In the genomic region with DNA sequence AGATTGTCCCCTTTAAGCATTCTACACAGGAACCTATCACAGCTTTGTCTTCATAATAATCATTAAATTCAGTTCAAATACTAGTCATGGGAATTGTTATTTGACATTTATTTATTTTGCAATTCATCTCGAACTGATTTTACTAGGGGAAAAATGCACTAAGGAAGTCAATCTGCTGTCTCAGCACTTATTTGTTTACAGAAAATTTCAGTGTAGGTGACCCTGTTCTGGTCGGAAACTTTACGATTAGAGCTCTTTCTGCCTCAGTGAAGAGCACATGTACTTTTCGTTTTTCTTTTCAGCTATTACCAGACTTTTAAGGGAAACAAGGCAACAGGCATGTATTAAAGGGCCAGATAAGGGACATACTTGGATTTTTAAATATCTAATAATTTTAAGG, we compare ENCODE assay signal across 3 cellular contexts.
TF ChIP-seq lines count a peak whose summit lies in the region.

No MANE protein-coding gene starts in this region.

TF ChIP-seq in HepG2, 621 proteins besides CTCF, POLR2A, EP300 and RAD21:
- TF ChIP-seq SUZ12 (IDR thresholded peaks at IDR 0.05; ENCODE audit: low read depth, low read length) (no peak), MAFK (conservative IDR thresholded peaks at IDR 0.05 in 1 of 2, IDR thresholded peaks at IDR 0.05 in 1 of 2; ENCODE audit: low read length in 2 of 2) (peak; percentile 98 to 99), MAFF (IDR thresholded peaks at IDR 0.05; ENCODE audit: low read depth, low read length) (peak; percentile 98)

TF ChIP-seq in K562, 482 proteins besides CTCF, POLR2A, EP300 and RAD21 (continues in another document):
- TF ChIP-seq MAFK (IDR thresholded peaks at IDR 0.05; ENCODE audit: low read length) (peak; percentile 87), C11orf30 (IDR thresholded peaks at IDR 0.05; ENCODE audit: low read depth) (peak; percentile 79), TEAD4 (IDR thresholded peaks at IDR 0.05; ENCODE audit: low read length) (no peak), TEAD4 (CRISPR knock-in tag; IDR thresholded peaks at IDR 0.05; ENCODE audit: borderline replicate concordance) (no peak), ZNF12 (CRISPR knock-in tag; IDR thresholded peaks at IDR 0.05) (no peak), NR4A1 (CRISPR knock-in tag; IDR thresholded peaks at IDR 0.05) (no peak), NR4A1 (tag; IDR thresholded peaks at IDR 0.05) (no peak)
- TF ChIP-seq, protein P1, sequence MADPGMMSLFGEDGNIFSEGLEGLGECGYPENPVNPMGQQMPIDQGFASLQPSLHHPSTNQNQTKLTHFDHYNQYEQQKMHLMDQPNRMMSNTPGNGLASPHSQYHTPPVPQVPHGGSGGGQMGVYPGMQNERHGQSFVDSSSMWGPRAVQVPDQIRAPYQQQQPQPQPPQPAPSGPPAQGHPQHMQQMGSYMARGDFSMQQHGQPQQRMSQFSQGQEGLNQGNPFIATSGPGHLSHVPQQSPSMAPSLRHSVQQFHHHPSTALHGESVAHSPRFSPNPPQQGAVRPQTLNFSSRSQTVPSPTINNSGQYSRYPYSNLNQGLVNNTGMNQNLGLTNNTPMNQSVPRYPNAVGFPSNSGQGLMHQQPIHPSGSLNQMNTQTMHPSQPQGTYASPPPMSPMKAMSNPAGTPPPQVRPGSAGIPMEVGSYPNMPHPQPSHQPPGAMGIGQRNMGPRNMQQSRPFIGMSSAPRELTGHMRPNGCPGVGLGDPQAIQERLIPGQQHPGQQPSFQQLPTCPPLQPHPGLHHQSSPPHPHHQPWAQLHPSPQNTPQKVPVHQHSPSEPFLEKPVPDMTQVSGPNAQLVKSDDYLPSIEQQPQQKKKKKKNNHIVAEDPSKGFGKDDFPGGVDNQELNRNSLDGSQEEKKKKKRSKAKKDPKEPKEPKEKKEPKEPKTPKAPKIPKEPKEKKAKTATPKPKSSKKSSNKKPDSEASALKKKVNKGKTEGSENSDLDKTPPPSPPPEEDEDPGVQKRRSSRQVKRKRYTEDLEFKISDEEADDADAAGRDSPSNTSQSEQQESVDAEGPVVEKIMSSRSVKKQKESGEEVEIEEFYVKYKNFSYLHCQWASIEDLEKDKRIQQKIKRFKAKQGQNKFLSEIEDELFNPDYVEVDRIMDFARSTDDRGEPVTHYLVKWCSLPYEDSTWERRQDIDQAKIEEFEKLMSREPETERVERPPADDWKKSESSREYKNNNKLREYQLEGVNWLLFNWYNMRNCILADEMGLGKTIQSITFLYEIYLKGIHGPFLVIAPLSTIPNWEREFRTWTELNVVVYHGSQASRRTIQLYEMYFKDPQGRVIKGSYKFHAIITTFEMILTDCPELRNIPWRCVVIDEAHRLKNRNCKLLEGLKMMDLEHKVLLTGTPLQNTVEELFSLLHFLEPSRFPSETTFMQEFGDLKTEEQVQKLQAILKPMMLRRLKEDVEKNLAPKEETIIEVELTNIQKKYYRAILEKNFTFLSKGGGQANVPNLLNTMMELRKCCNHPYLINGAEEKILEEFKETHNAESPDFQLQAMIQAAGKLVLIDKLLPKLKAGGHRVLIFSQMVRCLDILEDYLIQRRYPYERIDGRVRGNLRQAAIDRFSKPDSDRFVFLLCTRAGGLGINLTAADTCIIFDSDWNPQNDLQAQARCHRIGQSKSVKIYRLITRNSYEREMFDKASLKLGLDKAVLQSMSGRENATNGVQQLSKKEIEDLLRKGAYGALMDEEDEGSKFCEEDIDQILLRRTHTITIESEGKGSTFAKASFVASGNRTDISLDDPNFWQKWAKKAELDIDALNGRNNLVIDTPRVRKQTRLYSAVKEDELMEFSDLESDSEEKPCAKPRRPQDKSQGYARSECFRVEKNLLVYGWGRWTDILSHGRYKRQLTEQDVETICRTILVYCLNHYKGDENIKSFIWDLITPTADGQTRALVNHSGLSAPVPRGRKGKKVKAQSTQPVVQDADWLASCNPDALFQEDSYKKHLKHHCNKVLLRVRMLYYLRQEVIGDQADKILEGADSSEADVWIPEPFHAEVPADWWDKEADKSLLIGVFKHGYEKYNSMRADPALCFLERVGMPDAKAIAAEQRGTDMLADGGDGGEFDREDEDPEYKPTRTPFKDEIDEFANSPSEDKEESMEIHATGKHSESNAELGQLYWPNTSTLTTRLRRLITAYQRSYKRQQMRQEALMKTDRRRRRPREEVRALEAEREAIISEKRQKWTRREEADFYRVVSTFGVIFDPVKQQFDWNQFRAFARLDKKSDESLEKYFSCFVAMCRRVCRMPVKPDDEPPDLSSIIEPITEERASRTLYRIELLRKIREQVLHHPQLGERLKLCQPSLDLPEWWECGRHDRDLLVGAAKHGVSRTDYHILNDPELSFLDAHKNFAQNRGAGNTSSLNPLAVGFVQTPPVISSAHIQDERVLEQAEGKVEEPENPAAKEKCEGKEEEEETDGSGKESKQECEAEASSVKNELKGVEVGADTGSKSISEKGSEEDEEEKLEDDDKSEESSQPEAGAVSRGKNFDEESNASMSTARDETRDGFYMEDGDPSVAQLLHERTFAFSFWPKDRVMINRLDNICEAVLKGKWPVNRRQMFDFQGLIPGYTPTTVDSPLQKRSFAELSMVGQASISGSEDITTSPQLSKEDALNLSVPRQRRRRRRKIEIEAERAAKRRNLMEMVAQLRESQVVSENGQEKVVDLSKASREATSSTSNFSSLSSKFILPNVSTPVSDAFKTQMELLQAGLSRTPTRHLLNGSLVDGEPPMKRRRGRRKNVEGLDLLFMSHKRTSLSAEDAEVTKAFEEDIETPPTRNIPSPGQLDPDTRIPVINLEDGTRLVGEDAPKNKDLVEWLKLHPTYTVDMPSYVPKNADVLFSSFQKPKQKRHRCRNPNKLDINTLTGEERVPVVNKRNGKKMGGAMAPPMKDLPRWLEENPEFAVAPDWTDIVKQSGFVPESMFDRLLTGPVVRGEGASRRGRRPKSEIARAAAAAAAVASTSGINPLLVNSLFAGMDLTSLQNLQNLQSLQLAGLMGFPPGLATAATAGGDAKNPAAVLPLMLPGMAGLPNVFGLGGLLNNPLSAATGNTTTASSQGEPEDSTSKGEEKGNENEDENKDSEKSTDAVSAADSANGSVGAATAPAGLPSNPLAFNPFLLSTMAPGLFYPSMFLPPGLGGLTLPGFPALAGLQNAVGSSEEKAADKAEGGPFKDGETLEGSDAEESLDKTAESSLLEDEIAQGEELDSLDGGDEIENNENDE (IDR thresholded peaks at IDR 0.05; ENCODE audit: low read depth, low read length), result no peak
- TF ChIP-seq, protein P2, sequence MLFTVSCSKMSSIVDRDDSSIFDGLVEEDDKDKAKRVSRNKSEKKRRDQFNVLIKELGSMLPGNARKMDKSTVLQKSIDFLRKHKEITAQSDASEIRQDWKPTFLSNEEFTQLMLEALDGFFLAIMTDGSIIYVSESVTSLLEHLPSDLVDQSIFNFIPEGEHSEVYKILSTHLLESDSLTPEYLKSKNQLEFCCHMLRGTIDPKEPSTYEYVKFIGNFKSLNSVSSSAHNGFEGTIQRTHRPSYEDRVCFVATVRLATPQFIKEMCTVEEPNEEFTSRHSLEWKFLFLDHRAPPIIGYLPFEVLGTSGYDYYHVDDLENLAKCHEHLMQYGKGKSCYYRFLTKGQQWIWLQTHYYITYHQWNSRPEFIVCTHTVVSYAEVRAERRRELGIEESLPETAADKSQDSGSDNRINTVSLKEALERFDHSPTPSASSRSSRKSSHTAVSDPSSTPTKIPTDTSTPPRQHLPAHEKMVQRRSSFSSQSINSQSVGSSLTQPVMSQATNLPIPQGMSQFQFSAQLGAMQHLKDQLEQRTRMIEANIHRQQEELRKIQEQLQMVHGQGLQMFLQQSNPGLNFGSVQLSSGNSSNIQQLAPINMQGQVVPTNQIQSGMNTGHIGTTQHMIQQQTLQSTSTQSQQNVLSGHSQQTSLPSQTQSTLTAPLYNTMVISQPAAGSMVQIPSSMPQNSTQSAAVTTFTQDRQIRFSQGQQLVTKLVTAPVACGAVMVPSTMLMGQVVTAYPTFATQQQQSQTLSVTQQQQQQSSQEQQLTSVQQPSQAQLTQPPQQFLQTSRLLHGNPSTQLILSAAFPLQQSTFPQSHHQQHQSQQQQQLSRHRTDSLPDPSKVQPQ (CRISPR knock-in tag; IDR thresholded peaks at IDR 0.05; ENCODE audit: borderline replicate concordance), result no peak

TF ChIP-seq in endothelial cell of umbilical vein, 7 proteins besides CTCF, POLR2A, EP300 and RAD21:
- no peak for TF ChIP-seq EZH2 (IDR thresholded peaks at IDR 0.05; ENCODE audit: borderline replicate concordance, low read depth, low read length, severe bottlenecking)
- TF ChIP-seq POLR2AphosphoS5 (IDR thresholded peaks at IDR 0.05; ENCODE audit: insufficient read depth, low read depth, low read length), result no peak
- no peak for TF ChIP-seq GATA2 (IDR thresholded peaks at IDR 0.05; ENCODE audit: insufficient read depth, insufficient read length, low read depth, low read length)
- no peak for TF ChIP-seq MYC (IDR thresholded peaks at IDR 0.05; ENCODE audit: low read depth, low read length)
- TF ChIP-seq, protein P3, sequence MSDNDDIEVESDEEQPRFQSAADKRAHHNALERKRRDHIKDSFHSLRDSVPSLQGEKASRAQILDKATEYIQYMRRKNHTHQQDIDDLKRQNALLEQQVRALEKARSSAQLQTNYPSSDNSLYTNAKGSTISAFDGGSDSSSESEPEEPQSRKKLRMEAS (IDR thresholded peaks at IDR 0.05; ENCODE audit: insufficient read depth, insufficient read length), result no peak
- TF ChIP-seq FOS (IDR thresholded peaks at IDR 0.05; ENCODE audit: borderline replicate concordance, insufficient read depth, low read length), result no peak
